Comparison of ENCODE assay signal across 15 cellular contexts in the genomic region with DNA sequence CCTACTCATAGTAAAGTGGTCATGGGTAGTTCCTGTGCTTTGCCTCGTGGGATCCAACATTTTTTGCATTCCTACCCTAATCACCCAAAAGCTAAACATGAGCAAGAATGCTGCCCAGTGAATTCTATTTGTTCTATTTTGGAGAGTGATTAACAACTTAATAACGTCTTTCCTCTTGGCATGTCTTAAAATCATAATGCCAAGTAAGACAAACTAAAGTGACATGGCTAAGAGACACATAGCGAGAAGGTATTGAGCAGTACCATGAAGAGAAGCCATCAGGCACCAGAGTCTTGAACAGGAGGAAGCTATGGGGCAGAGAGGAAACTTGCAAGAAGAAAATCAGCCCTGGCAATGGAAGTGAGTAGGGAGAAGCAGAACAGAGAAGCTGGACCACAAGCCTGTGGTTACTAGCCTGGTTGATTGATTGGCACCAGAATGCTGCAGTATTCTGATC. TPM values are rescaled to one million over a fixed set of nuclear protein-coding genes. Genes with fewer than 3 reads are reported as not detected.
DNase-seq lines count a peak whose midpoint lies in the region; ATAC-seq, FAIRE-seq and TF ChIP-seq lines count a peak whose summit lies in the region.
"Had no signal": no experiment of that assay in that cellular context is flagged by ENCODE, and none has a peak within 500 bp of the region (broad histone marks: within the 10 kb centered on the region; RNA-seq: fewer than 3 reads in every experiment).

No MANE protein-coding gene starts in this region.

- ATAC-seq in HG03025 (IDR thresholded peaks at IDR 0.05; ENCODE audit: low FRiP score, unreplicated experiment): no peak
- no peak for ATAC-seq in Right ventricle myocardium superior (ENCODE audit: poor library complexity)
- ATAC-seq: stimulated activated naive CD8-positive, alpha-beta T cell treated with anti-CD3 and anti-CD28 coated beads, Interleukin-15, Interleukin-2, amounts not matched to agents 100 U/mL and 50 U/mL, for 24 hours had no signal

- FAIRE-seq in GM12891 (lab: Jason Lieb, UNC): peak; percentile 64

- intact Hi-C loops in Right ventricle myocardium superior (cut with DNase I): no loop called here

- H3K36me3 ChIP-seq in BE2C: no peaks in the 10 kb centered on the region

- no peaks in the 10 kb centered on the region for H3K9me3 ChIP-seq in BE2C

- no peak for TF ChIP-seq CTCF in BE2C (IDR thresholded peaks at IDR 0.05; ENCODE audit: low read depth, low read length)

- DNase-seq in GM12891 (ENCODE audit: insufficient read length, low spot score): no peak
- DNase-seq in amniotic epithelial cell (ENCODE audit: low read depth): peak; percentile 82
- peak; percentile 56 for DNase-seq in glomerular visceral epithelial cell (ENCODE audit: extremely low spot score)
- peak; percentile 77 for DNase-seq in renal cortical epithelial cell (ENCODE audit: low read depth)
- DNase-seq in Right ventricle myocardium superior: no peak
- DNase-seq in BE2C: no peak
- no peak for DNase-seq in KG1 (lab: John Stamatoyannopoulos, UW)
- DNase-seq: activated CD4-positive, alpha-beta T cell treated with anti-CD3 and anti-CD28 coated beads, Interleukin-2, amount 10 ng/mL, durations not matched to agents 7 days and 5 days; H9; midbrain; NCI-H1092; NCI-H524; stimulated activated CD4-positive, alpha-beta T cell treated with anti-CD3 and anti-CD28 coated beads, Interleukin-4, amount 100 ng/mL, for 4 hours; stimulated activated naive CD8-positive, alpha-beta T cell treated with anti-CD3 and anti-CD28 coated beads, Interleukin-15, Interleukin-2, amounts not matched to agents 100 U/mL and 50 U/mL, for 24 hours had no signal

- no peak for TF ChIP-seq POLR2A in GM12891 (IDR thresholded peaks at IDR 0.05; ENCODE audit: low read depth, low read length)

- H3K4me1 ChIP-seq in BE2C: no peaks in the 10 kb centered on the region

- no peak overlapping the region for H3K4me3 ChIP-seq in BE2C (ENCODE audit: low read depth, low read length)

- H3K27me3 ChIP-seq in BE2C: peaks cover 7% of the 10 kb centered on the region

TF ChIP-seq in GM12891, 5 proteins besides CTCF, POLR2A, EP300 and RAD21:
- no peak for TF ChIP-seq TAF1 (IDR thresholded peaks at IDR 0.05; ENCODE audit: low read depth, low read length)

RNA-seq across cellular contexts. Expression of a gene that starts 32.0 kb away (rescaled TPM):
- polyA plus RNA-seq in GM12891 (2012; ENCODE audit: low read depth, missing spikeins): 0.42 TPM
- total RNA-seq in renal cortical epithelial cell (6.7 and 9.9 TPM in 2 replicates), Right ventricle myocardium superior (2.5 TPM)
- not detected for polyA plus RNA-seq in BE2C (2012; ENCODE audit: insufficient read depth, insufficient read length, low read depth)

Comparison
In these comparisons a context has a peak if more than half of its experiments do, and no peak if none do; other contexts are left out.
1. DNase-seq: peak in amniotic epithelial cell (single experiment), glomerular visceral epithelial cell (single experiment) and renal cortical epithelial cell (single experiment); none in GM12891 (single experiment), Right ventricle myocardium superior (single experiment), BE2C (single experiment) and KG1 (single experiment).